ENCODE assay signal across 8 cellular contexts in the genomic region with DNA sequence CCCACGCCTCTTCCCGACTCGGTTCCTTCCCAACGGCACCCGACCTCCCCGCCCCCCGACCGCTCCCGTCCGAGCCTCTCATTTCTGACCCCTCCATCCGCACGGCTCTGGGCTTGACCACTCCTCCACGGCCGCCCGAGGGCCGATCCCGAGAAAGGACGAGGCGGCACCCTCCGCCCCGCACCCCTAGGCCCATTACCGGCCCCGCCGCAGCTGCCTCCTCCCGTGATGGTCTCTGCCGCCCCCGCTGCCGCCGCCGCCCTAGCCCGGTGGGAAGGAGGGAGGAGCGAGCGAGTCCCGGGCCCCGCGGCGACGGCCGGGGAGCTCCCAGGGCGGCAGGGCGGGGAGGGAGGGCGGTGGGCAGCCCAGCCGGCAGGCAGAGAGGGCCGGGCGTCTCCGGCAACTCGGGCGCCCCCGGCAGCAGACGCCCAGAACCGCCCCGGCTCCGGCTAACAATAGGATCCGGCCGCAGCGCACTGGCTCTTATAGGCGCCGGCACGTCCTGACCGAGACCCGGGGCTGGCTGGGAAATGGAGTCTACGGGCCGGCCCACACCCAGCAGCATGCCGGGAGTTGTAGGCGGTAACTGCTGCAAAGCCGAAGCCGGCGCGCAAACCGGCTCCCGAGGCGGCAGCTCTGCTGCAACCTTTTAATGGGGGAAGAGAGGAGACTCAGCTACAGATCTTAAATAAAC. TPM values are rescaled to one million over a fixed set of nuclear protein-coding genes. Genes with fewer than 3 reads are reported as not detected.
DNase-seq lines count a peak whose midpoint lies in the region; ATAC-seq and TF ChIP-seq lines count a peak whose summit lies in the region.

A gene with protein sequence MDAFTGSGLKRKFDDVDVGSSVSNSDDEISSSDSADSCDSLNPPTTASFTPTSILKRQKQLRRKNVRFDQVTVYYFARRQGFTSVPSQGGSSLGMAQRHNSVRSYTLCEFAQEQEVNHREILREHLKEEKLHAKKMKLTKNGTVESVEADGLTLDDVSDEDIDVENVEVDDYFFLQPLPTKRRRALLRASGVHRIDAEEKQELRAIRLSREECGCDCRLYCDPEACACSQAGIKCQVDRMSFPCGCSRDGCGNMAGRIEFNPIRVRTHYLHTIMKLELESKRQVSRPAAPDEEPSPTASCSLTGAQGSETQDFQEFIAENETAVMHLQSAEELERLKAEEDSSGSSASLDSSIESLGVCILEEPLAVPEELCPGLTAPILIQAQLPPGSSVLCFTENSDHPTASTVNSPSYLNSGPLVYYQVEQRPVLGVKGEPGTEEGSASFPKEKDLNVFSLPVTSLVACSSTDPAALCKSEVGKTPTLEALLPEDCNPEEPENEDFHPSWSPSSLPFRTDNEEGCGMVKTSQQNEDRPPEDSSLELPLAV (minus strand): TSS at position 457 of the 694 bp plus-strand sequence. CDS start 7,035 bp downstream, outside the sequence.

- TF ChIP-seq CTCF in vagina (IDR thresholded peaks at IDR 0.05) = peak in 1 of 3 experiments; percentile 18

- under 1% methylated on average over 72 of the region's 72 CpGs for WGBS in right cardiac atrium

- intact Hi-C loops in T-helper 2 cell treated with Interferon-gamma antibody and Interleukin-4, amounts not matched to agents 100 ng/mL and 5 ng/mL, for 36 hours (cut with micrococcal nuclease) = loop anchor here (1.0 to 5.0 kb wide), 5 partner anchors 35 to 239 kb away; a partner anchor contains a TSS
- intact Hi-C loops in right cardiac atrium (cut with DNase I) (no loop called here), vagina (cut with DNase I) (no loop called here)

- DNase-seq in NCI-H187 treated with DMSO at 0.1 percent for 48 hours (lab: John Stamatoyannopoulos, UW) = peak; percentile 89
- peak; percentile 64 to 99 (median 95) for DNase-seq in anterior cingulate cortex (lab: John Stamatoyannopoulos, UW)
- peak; percentile 97 to 99 (median 98) for DNase-seq in right cardiac atrium
- DNase-seq in putamen (ENCODE audit: low spot score) = peak; percentile 96
- DNase-seq in vagina (ENCODE audit: extremely low spot score in 2 of 2) = peak in 1 of 2 donors; percentile 98

- H3K27ac ChIP-seq in right cardiac atrium (ENCODE audit: low read length) = peak within 1 kb of the TSS; percentile 91
- H3K27ac ChIP-seq in vagina = peak within 1 kb of the TSS; percentile 93

- H3K4me3 ChIP-seq in right cardiac atrium (ENCODE audit: low read length) (peak within 1 kb of the TSS; percentile 94), vagina (peak within 1 kb of the TSS; percentile 97 to 98)

- ATAC-seq in GM18499 (IDR thresholded peaks at IDR 0.05; ENCODE audit: insufficient read depth, unreplicated experiment) (peak; percentile 59), HG02943 (IDR thresholded peaks at IDR 0.05; ENCODE audit: low read depth, unreplicated experiment) (peak; percentile 88), right cardiac atrium (peak; percentile 100)

- H3K36me3 ChIP-seq in vagina = no peaks in the 10 kb centered on the region

- peaks cover 2% of the 10 kb centered on the region for H3K4me1 ChIP-seq in right cardiac atrium (ENCODE audit: control insufficient read depth, insufficient read depth, low read length)
- peaks cover 9% of the 10 kb centered on the region for H3K4me1 ChIP-seq in vagina

- H3K9me3 ChIP-seq in right cardiac atrium (ENCODE audit: control insufficient read depth, low read length) = no peaks in the 10 kb centered on the region
- no peaks in the 10 kb centered on the region for H3K9me3 ChIP-seq in vagina

- no peaks in the 10 kb centered on the region for H3K27me3 ChIP-seq in right cardiac atrium (ENCODE audit: control insufficient read depth, insufficient read depth)
- H3K27me3 ChIP-seq in vagina = no peaks in the 10 kb centered on the region

- TF ChIP-seq POLR2A in vagina (IDR thresholded peaks at IDR 0.05) = peak; percentile 90 to 99

RNA-seq across cellular contexts. Expression of the gene that starts here (rescaled TPM):
- total RNA-seq in T-helper 2 cell treated with Interferon-gamma antibody and Interleukin-4, amounts not matched to agents 100 ng/mL and 5 ng/mL, for 36 hours = 16.9 and 18.7 TPM in 2 replicates
- 10 to 100 TPM; 18.5 to 24.9 (median 20.9) TPM for total RNA-seq in right cardiac atrium
- polyA plus RNA-seq in right cardiac atrium = 13.2 TPM
- 19.9 TPM for total RNA-seq in vagina
